19 cellular contexts compared by ENCODE assay signal in genomic region chr4:51845736-51846135, GRCh38. TPM values are rescaled to one million over a fixed set of nuclear protein-coding genes. Genes with fewer than 3 reads are reported as not detected.
A peak's percentile ranks its signal among the peaks of the same experiment; 100 is the strongest.
DNase-seq lines count a peak whose midpoint lies in the region; ATAC-seq, FAIRE-seq and TF ChIP-seq lines count a peak whose summit lies in the region.
"Had no signal": no experiment of that assay in that cellular context is flagged by ENCODE, and none has a peak within 500 bp of the region (broad histone marks: within the 10 kb centered on the region; RNA-seq: fewer than 3 reads in every experiment).

No MANE protein-coding gene starts in this region.

- no peak for TF ChIP-seq CTCF in HFFc6 (IDR thresholded peaks at IDR 0.05)
- TF ChIP-seq CTCF in type B pancreatic cell (conservative IDR thresholded peaks at IDR 0.05) = no peak
- no peak for TF ChIP-seq CTCF in progenitor cell of endocrine pancreas (IDR thresholded peaks at IDR 0.05; ENCODE audit: unreplicated experiment)

- FAIRE-seq in frontal cortex (lab: Jason Lieb, UNC) = no peak
- FAIRE-seq: endothelial cell of umbilical vein had no signal

- H3K27ac Mint-ChIP-seq in HFFc6 (no peak overlapping the region), type B pancreatic cell (no peak overlapping the region), progenitor cell of endocrine pancreas (no peak overlapping the region)
- H3K27ac Mint-ChIP-seq in activated T-helper 17 cell treated with anti-CD3 and anti-CD28 coated beads, Interleukin-2, amount 50 U/mL, for 72 hours = no peak overlapping the region
- H3K27ac Mint-ChIP-seq: activated CD8-positive, alpha-beta T cell treated with anti-CD3 and anti-CD28 coated beads, Interleukin-2, amount 10 ng/mL, durations not matched to agents 7 days and 5 days had no signal

- no peak for ATAC-seq in activated T-helper 17 cell treated with anti-CD3 and anti-CD28 coated beads, Interleukin-2, amount 50 U/mL, for 72 hours (replicated peaks)
- ATAC-seq: activated CD8-positive, alpha-beta T cell treated with anti-CD3 and anti-CD28 coated beads, Interleukin-2, amount 10 ng/mL, durations not matched to agents 7 days and 5 days; left colon had no signal

- DNase-seq in HFFc6 (no peak), iris pigment epithelial cell (ENCODE audit: low read depth) (peak; percentile 27), type B pancreatic cell (ENCODE audit: extremely low spot score, unreplicated experiment) (no peak), frontal cortex (ENCODE audit: low spot score in 2 of 2) (no peak), progenitor cell of endocrine pancreas (ENCODE audit: low spot score, unreplicated experiment) (no peak), inferior parietal cortex (ENCODE audit: extremely low spot score) (no peak)
- DNase-seq: activated CD8-positive, alpha-beta T cell treated with anti-CD3 and anti-CD28 coated beads, Interleukin-2, amount 10 ng/mL, durations not matched to agents 7 days and 5 days; anterior cingulate cortex; CD4-positive, alpha-beta memory T cell; HCEC 1CT; head of caudate nucleus; left colon; NCI-H2081 treated with DMSO at 0.1 percent for 48 hours; NCI-H526 treated with DMSO at 0.1 percent for 48 hours; retina; stimulated activated CD4-positive, alpha-beta T cell treated with anti-CD3 and anti-CD28 coated beads, Interleukin-1b, Interleukin-23, amount 100 ng/mL, for 48 hours had no signal

- H3K36me3 Mint-ChIP-seq in HFFc6 (ENCODE audit: low read depth) (peaks cover 8% of the 10 kb centered on the region; the same call in 1 of the 2 replicates), type B pancreatic cell (peaks cover 3% of the 10 kb centered on the region), progenitor cell of endocrine pancreas (ENCODE audit: insufficient read depth) (no peaks in the 10 kb centered on the region)
- H3K36me3 Mint-ChIP-seq in activated T-helper 17 cell treated with anti-CD3 and anti-CD28 coated beads, Interleukin-2, amount 50 U/mL, for 72 hours (ENCODE audit: low read depth) = peaks cover 34% of the 10 kb centered on the region

- H3K9me3 Mint-ChIP-seq in HFFc6 (no peaks in the 10 kb centered on the region), type B pancreatic cell (no peaks in the 10 kb centered on the region), progenitor cell of endocrine pancreas (ENCODE audit: low read depth) (no peaks in the 10 kb centered on the region)
- H3K9me3 Mint-ChIP-seq in activated T-helper 17 cell treated with anti-CD3 and anti-CD28 coated beads, Interleukin-2, amount 50 U/mL, for 72 hours = no peaks in the 10 kb centered on the region
- H3K9me3 Mint-ChIP-seq: activated T-helper 1 cell treated with anti-CD3 and anti-CD28 coated beads, Interleukin-12 subunit alpha, Interleukin-12 subunit beta, Interleukin-2, Interleukin-4 antibody, amounts not matched to agents 30 ng/mL and 10 ng/mL and 1 ng/mL, durations not matched to agents 14 hours and 24 hours and 36 hours; CD4-positive, alpha-beta memory T cell had no signal

- peaks cover 55% of the 10 kb centered on the region for H3K4me1 Mint-ChIP-seq in HFFc6 (ENCODE audit: low read depth)
- peaks cover 10% of the 10 kb centered on the region for H3K4me1 Mint-ChIP-seq in activated T-helper 17 cell treated with anti-CD3 and anti-CD28 coated beads, Interleukin-2, amount 50 U/mL, for 72 hours
- peaks cover 41% of the 10 kb centered on the region for H3K4me1 Mint-ChIP-seq in type B pancreatic cell (ENCODE audit: unreplicated experiment)
- H3K4me1 Mint-ChIP-seq in progenitor cell of endocrine pancreas (ENCODE audit: low read depth) = peaks cover 26% of the 10 kb centered on the region

- H3K4me3 Mint-ChIP-seq in HFFc6 = 0 out of 2 replicates have a peak overlapping the region, but pooled peaks have one; percentile 95
- H3K4me3 Mint-ChIP-seq in activated T-helper 17 cell treated with anti-CD3 and anti-CD28 coated beads, Interleukin-2, amount 50 U/mL, for 72 hours = peak overlapping the region; percentile 98
- H3K4me3 Mint-ChIP-seq in type B pancreatic cell = peak overlapping the region; percentile 92
- H3K4me3 Mint-ChIP-seq in progenitor cell of endocrine pancreas (ENCODE audit: low read depth) = no peak overlapping the region

- no peaks in the 10 kb centered on the region; the same call in 1 of the 2 replicates for H3K27me3 Mint-ChIP-seq in HFFc6 (ENCODE audit: insufficient read depth)
- H3K27me3 Mint-ChIP-seq in activated T-helper 17 cell treated with anti-CD3 and anti-CD28 coated beads, Interleukin-2, amount 50 U/mL, for 72 hours = no peaks in the 10 kb centered on the region
- no peaks in the 10 kb centered on the region for H3K27me3 Mint-ChIP-seq in type B pancreatic cell
- H3K27me3 Mint-ChIP-seq in progenitor cell of endocrine pancreas = no peaks in the 10 kb centered on the region
- H3K27me3 Mint-ChIP-seq: CD4-positive, alpha-beta memory T cell had no signal

RNA-seq across cellular contexts. Expression of gene DCUN1D4, which starts 2.8 kb away (rescaled TPM):
- total RNA-seq in HFFc6 (2021; fragmentation: NEBNext Ultra II Directional; extraction: Animal tissue kit (Norgen Biotek cat#: 25700)) = 10 to 100 TPM; 41.0 to 55.1 (median 47.1) TPM
- total RNA-seq in activated T-helper 17 cell treated with anti-CD3 and anti-CD28 coated beads, Interleukin-2, amount 50 U/mL, for 72 hours = 10 to 100 TPM; 28.8 to 41.1 TPM
- total RNA-seq in type B pancreatic cell (ENCODE audit: low replicate concordance) (27.5 and 62.4 TPM in 2 replicates), frontal cortex (124 TPM), progenitor cell of endocrine pancreas (69.8 and 82.8 TPM in 2 replicates)
